Comparison of ENCODE assay signal across 8 cellular contexts in genomic region chr16:15949210-15950166, GRCh38. TPM values are rescaled to one million over a fixed set of nuclear protein-coding genes. Genes with fewer than 3 reads are reported as not detected.
DNase-seq lines count a peak whose midpoint lies in the region; ATAC-seq and TF ChIP-seq lines count a peak whose summit lies in the region.

TSS of gene ABCC1 (plus strand) at chr16:15949616. CDS start at chr16:15949752, 136 bp downstream.

- peak within 1 kb of the TSS; percentile 94 for H3K9ac ChIP-seq in KMS-11
- H3K9ac ChIP-seq in liver (ENCODE audit: low read depth in 1 of 2, low read length in 2 of 2), result peak within 1 kb of the TSS; percentile 5 to 21

- no peak for TF ChIP-seq RAD21 in liver (IDR thresholded peaks at IDR 0.05)

- H3K27me3 ChIP-seq in KMS-11 (ENCODE audit: insufficient read depth, low read depth) (no peaks in the 10 kb centered on the region), liver (ENCODE audit: control insufficient read depth in 4 of 4, insufficient read depth in 4 of 4, low read length in 3 of 4) (peaks cover 0 to 7% (median 2%) of the 10 kb centered on the region in 4 donors)

- peaks cover 49% of the 10 kb centered on the region for H3K79me2 ChIP-seq in KMS-11 (ENCODE audit: insufficient read depth, low read depth)

- H3K27ac ChIP-seq in KMS-11, result peak within 1 kb of the TSS; percentile 87
- H3K27ac ChIP-seq in liver (ENCODE audit: low read depth in 1 of 2, low read length in 2 of 2), result peak within 1 kb of the TSS; percentile 38 to 65

- H4K20me1 ChIP-seq in KMS-11 (ENCODE audit: insufficient read depth), result 0 out of 2 replicates have a peak, but pooled peaks cover 6% of the 10 kb centered on the region

- 3% methylated on average over 105 of the region's 112 CpGs for WGBS in liver

- peak within 1 kb of the TSS; percentile 95 for H3K4me2 ChIP-seq in KMS-11

- ATAC-seq in GM19452 (IDR thresholded peaks at IDR 0.05; ENCODE audit: unreplicated experiment), result peak; percentile 62

- peak within 1 kb of the TSS; percentile 96 for H2AFZ ChIP-seq in KMS-11 (ENCODE audit: low read depth)

- H3K9me3 ChIP-seq in liver (ENCODE audit: control insufficient read depth in 4 of 4, low read length in 3 of 4), result no peaks in the 10 kb centered on the region

- peaks cover 3% of the 10 kb centered on the region; the same call in 1 of the 2 replicates for H3K36me3 ChIP-seq in KMS-11 (ENCODE audit: insufficient read depth)
- H3K36me3 ChIP-seq in liver (ENCODE audit: control insufficient read depth in 4 of 4, insufficient read depth in 3 of 4, low read depth in 1 of 4, low read length in 3 of 4), result no peaks in the 10 kb centered on the region

- peaks cover 35% of the 10 kb centered on the region for H3K4me1 ChIP-seq in KMS-11 (ENCODE audit: low read depth, poor library complexity, severe bottlenecking)
- H3K4me1 ChIP-seq in liver (ENCODE audit: control insufficient read depth in 4 of 4, insufficient read depth in 4 of 4, low read length in 3 of 4), result peaks cover 0 to 4% (median 2%) of the 10 kb centered on the region in 4 donors

- TF ChIP-seq CTCF in KMS-11 (conservative IDR thresholded peaks at IDR 0.05; ENCODE audit: low read depth, low read length) (no peak), choroid plexus epithelial cell (conservative IDR thresholded peaks at IDR 0.05; ENCODE audit: low read depth, low read length) (no peak), liver (IDR thresholded peaks at IDR 0.05; ENCODE audit: low read depth, low read length, missing input control) (no peak)

- DNase-seq in CD1c-positive myeloid dendritic cell (ENCODE audit: extremely low spot score) (peak; percentile 68), choroid plexus epithelial cell (ENCODE audit: low read depth) (no peak), HuH-7 (ENCODE audit: low spot score) (no peak)
- peak; percentile 64 for DNase-seq in activated CD4-positive, CD25-positive, alpha-beta regulatory T cell treated with anti-CD3 and anti-CD28 coated beads, Interleukin-2, amount 50 U/mL, for 72 hours
- peak; percentile 22 to 47 (median 35) for DNase-seq in stimulated activated CD4-positive, alpha-beta T cell treated with anti-CD3 and anti-CD28 coated beads, TNF-alpha, amount 100 ng/mL, for 24 hours (ENCODE audit: low read depth in 3 of 3)

- H3K4me3 ChIP-seq in KMS-11 (IDR thresholded peaks at IDR 0.05; ENCODE audit: insufficient read depth, low read depth, low read length), result peak within 1 kb of the TSS; percentile 82
- H3K4me3 ChIP-seq in choroid plexus epithelial cell (ENCODE audit: low read depth, low read length), result peak within 1 kb of the TSS; percentile 77
- H3K4me3 ChIP-seq in liver (ENCODE audit: low read depth in 1 of 3, low read length in 3 of 3), result peak within 1 kb of the TSS; percentile 10 to 71 (median 37)

TF ChIP-seq in liver, 16 proteins besides CTCF, POLR2A, EP300 and RAD21:
- no peak for TF ChIP-seq GABPA (IDR thresholded peaks at IDR 0.05 in 1 of 2, conservative IDR thresholded peaks at IDR 0.05 in 1 of 2)

RNA-seq across cellular contexts. Expression of gene ABCC1, which starts in this region (rescaled TPM):
- total RNA-seq in liver, result 1 to 10 TPM; 6.9 to 7.7 TPM
- 1 to 10 TPM in 1 of 2 donors, under 1 TPM in 1; 0.85 to 1.6 TPM for polyA plus RNA-seq in liver

Comparison
In these comparisons a context has a peak if more than half of its experiments do, and no peak if none do; other contexts are left out.
1. DNase-seq: peak in CD1c-positive myeloid dendritic cell (single experiment), activated CD4-positive, CD25-positive, alpha-beta regulatory T cell treated with anti-CD3 and anti-CD28 coated beads, Interleukin-2, amount 50 U/mL, for 72 hours (single experiment) and stimulated activated CD4-positive, alpha-beta T cell treated with anti-CD3 and anti-CD28 coated beads, TNF-alpha, amount 100 ng/mL, for 24 hours (3 of 3); none in choroid plexus epithelial cell (single experiment) and HuH-7 (single experiment).
2. Peak in every context shown above with its lines, with median percentiles within 50 percentile points of each other: H3K4me3 ChIP-seq.